In genomic region chr10:16612148-16612742, GRCh38 we compare ENCODE assay signal across 10 cellular contexts.
DNase-seq lines count a peak whose midpoint lies in the region; ATAC-seq and TF ChIP-seq lines count a peak whose summit lies in the region.
"Had no signal": no experiment of that assay in that cellular context is flagged by ENCODE, and none has a peak within 500 bp of the region (broad histone marks: within the 10 kb centered on the region; RNA-seq: fewer than 3 reads in every experiment).

No MANE protein-coding gene starts in this region.

- DNase-seq in Daoy (ENCODE audit: low read depth) (peak; percentile 18), IMR-90 (peak; percentile 46), amniotic stem cell (lab: John Stamatoyannopoulos, UW) (peak; percentile 1), kidney epithelial cell (ENCODE audit: low read depth) (peak; percentile 14), ovary (no peak), DMS153 (lab: John Stamatoyannopoulos, UW) (no peak), middle frontal gyrus (ENCODE audit: extremely low spot score, low spot score) (no peak)
- DNase-seq: effector CD4-positive, alpha-beta T cell; NCI-H510A had no signal

- peak; percentile 71 for ATAC-seq in IMR-90 (ENCODE audit: low read depth)
- no peak for ATAC-seq in GM21529 (IDR thresholded peaks at IDR 0.05; ENCODE audit: unreplicated experiment)

- TF ChIP-seq CTCF in IMR-90 (conservative IDR thresholded peaks at IDR 0.05; ENCODE audit: low read depth, low read length) (no peak), kidney epithelial cell (IDR thresholded peaks at IDR 0.05; ENCODE audit: insufficient read depth, low read length, poor library complexity, severe bottlenecking) (no peak), ovary (IDR thresholded peaks at IDR 0.05) (no peak)

- H3K9me3 ChIP-seq in IMR-90 (ENCODE audit: control insufficient read depth, insufficient read depth, low read length) (no peaks in the 10 kb centered on the region), ovary (no peaks in the 10 kb centered on the region)

- H3K4me2 ChIP-seq in IMR-90 (ENCODE audit: low read depth, low read length): no peak overlapping the region

- H3K4me1 ChIP-seq in IMR-90 (ENCODE audit: control insufficient read depth, insufficient read depth, low read length): no peaks in the 10 kb centered on the region
- H3K4me1 ChIP-seq in ovary (ENCODE audit: insufficient read depth): no peaks in the 10 kb centered on the region

- no peak overlapping the region for H2BK5ac ChIP-seq in IMR-90 (ENCODE audit: low read depth, low read length, poor library complexity, severe bottlenecking)

- CTCF ChIA-PET in IMR-90 (lab: Yijun Ruan, JAX): interaction anchor here (0.5 to 0.6 kb wide), 2 partner anchors 21 to 67 kb away, joined by 3 to 6 read pairs; no protein-coding TSS in a partner anchor

- H3K23ac ChIP-seq in IMR-90 (ENCODE audit: low read depth, low read length): no peak overlapping the region

- WGBS in IMR-90 (ENCODE audit: extremely low coverage in 2 of 2, insufficient read length in 1 of 2), 2 experiments: no CpG with 5 or more reads among the region's 4 CpGs
- 57 to 63% (median 57%) methylated on average over 4 of the region's 4 CpGs for WGBS in ovary, 3 donors

- no peak overlapping the region for H3K18ac ChIP-seq in IMR-90 (ENCODE audit: low read depth, low read length)

- H3K4ac ChIP-seq in IMR-90 (ENCODE audit: low read depth, low read length): no peak overlapping the region

- H3K36me3 ChIP-seq in IMR-90 (ENCODE audit: control insufficient read depth, insufficient read depth, low read length) (no peaks in the 10 kb centered on the region), kidney epithelial cell (ENCODE audit: control insufficient read depth, insufficient read depth, low read length) (no peaks in the 10 kb centered on the region), ovary (no peaks in the 10 kb centered on the region)

- H2BK15ac ChIP-seq in IMR-90 (ENCODE audit: low read depth, low read length): no peak overlapping the region

- no peak overlapping the region for H3K4me3 ChIP-seq in IMR-90 (ENCODE audit: insufficient read depth, low read depth, low read length)
- no peak overlapping the region for H3K4me3 ChIP-seq in kidney epithelial cell (ENCODE audit: low read depth, low read length)
- no peak overlapping the region for H3K4me3 ChIP-seq in ovary

- intact Hi-C loops in IMR-90 (cut with micrococcal nuclease) (loop anchor here (5.0 kb wide), 1 partner anchor 60 kb away; no protein-coding TSS in a partner anchor), ovary (cut with DNase I) (no loop called here)

- H4K20me1 ChIP-seq in IMR-90 (ENCODE audit: insufficient read depth, low read length): peaks cover 13% of the 10 kb centered on the region; the same call in 1 of the 2 replicates

- H3K9me1 ChIP-seq in IMR-90 (ENCODE audit: insufficient read depth, low read length): no peaks in the 10 kb centered on the region

- peaks cover 6 to 12% of the 10 kb centered on the region in 2 experiments for H3K79me1 ChIP-seq in IMR-90 (ENCODE audit: low read depth in 1 of 2, low read length in 2 of 2)

- H2BK120ac ChIP-seq in IMR-90 (ENCODE audit: low read depth, low read length): no peak overlapping the region

- TF ChIP-seq EP300 in ovary (IDR thresholded peaks at IDR 0.05): no peak

- TF ChIP-seq RAD21 in IMR-90 (IDR thresholded peaks at IDR 0.05; ENCODE audit: low read length): no peak

- H3K56ac ChIP-seq in IMR-90 (ENCODE audit: extremely low read depth, insufficient read depth, low read length): no peak overlapping the region

- dilution Hi-C loops in IMR-90 (cut with HindIII; ENCODE audit: low sequenced_read_pairs, unreplicated experiment): no loop called here

- H3K27me3 ChIP-seq in IMR-90 (ENCODE audit: control insufficient read depth, insufficient read depth, low read length) (no peaks in the 10 kb centered on the region), kidney epithelial cell (ENCODE audit: control insufficient read depth, insufficient read depth, low read length) (no peaks in the 10 kb centered on the region), ovary (no peaks in the 10 kb centered on the region)

- no peak overlapping the region for H2AK5ac ChIP-seq in IMR-90 (ENCODE audit: low read depth, low read length)

- no peak overlapping the region for H2AFZ ChIP-seq in IMR-90 (replicated peaks; ENCODE audit: low read length, poor library complexity)

- H3K27ac ChIP-seq in IMR-90 (ENCODE audit: insufficient read depth, low read length): no peak overlapping the region
- no peak overlapping the region for H3K27ac ChIP-seq in ovary

- H2AK9ac ChIP-seq in IMR-90 (replicated peaks; ENCODE audit: low read depth, low read length, poor library complexity): no peak overlapping the region

- BruUV-seq in IMR-90 (replicated peaks; lab: Mats Ljungman, UMichigan): no TSS peak

- POLR2A ChIA-PET in IMR-90 (lab: Charles Lee; ENCODE audit: unreplicated experiment): no interaction called here

- no peak overlapping the region for H4K5ac ChIP-seq in IMR-90 (ENCODE audit: low read depth, low read length)

- no peak overlapping the region for H3K14ac ChIP-seq in IMR-90 (replicated peaks; ENCODE audit: low read depth, low read length)

- H4K91ac ChIP-seq in IMR-90 (ENCODE audit: insufficient read depth, low read depth, low read length): no peak overlapping the region

- no peak overlapping the region for H2BK20ac ChIP-seq in IMR-90 (ENCODE audit: low read depth, low read length)

- in situ Hi-C loops in IMR-90 (cut with MboI; ENCODE audit: low sequenced_read_pairs): no loop called here

- TF ChIP-seq POLR2A in IMR-90 (IDR thresholded peaks at IDR 0.05; ENCODE audit: low read depth, low read length): no peak
- no peak for TF ChIP-seq POLR2A in ovary (IDR thresholded peaks at IDR 0.05)

- no peak overlapping the region for H3K9ac ChIP-seq in IMR-90 (ENCODE audit: low read depth, low read length)

- no peak overlapping the region for H4K8ac ChIP-seq in IMR-90 (ENCODE audit: low read depth in 2 of 2, low read length in 2 of 2)

TF ChIP-seq in IMR-90, 13 proteins besides CTCF, POLR2A, EP300 and RAD21:
- peak; percentile 67 for TF ChIP-seq CEBPB (IDR thresholded peaks at IDR 0.05; ENCODE audit: low read depth, low read length)
- TF ChIP-seq FOS (IDR thresholded peaks at IDR 0.05; ENCODE audit: low read depth, low read length): no peak
- no peak for TF ChIP-seq RFX5 (IDR thresholded peaks at IDR 0.05; ENCODE audit: low read depth, low read length)
- TF ChIP-seq USF2 (IDR thresholded peaks at IDR 0.05; ENCODE audit: low read depth, low read length): no peak
- no peak for TF ChIP-seq CHD1 (IDR thresholded peaks at IDR 0.05; ENCODE audit: low read depth, low read length)

Comparison
In these comparisons a context has a peak if more than half of its experiments do, and no peak if none do; other contexts are left out.
1. DNase-seq: peak in Daoy (single experiment), IMR-90 (single experiment), amniotic stem cell (single experiment) and kidney epithelial cell (single experiment); none in ovary (0 of 5), DMS153 (single experiment) and middle frontal gyrus (single experiment).